In the genomic region with DNA sequence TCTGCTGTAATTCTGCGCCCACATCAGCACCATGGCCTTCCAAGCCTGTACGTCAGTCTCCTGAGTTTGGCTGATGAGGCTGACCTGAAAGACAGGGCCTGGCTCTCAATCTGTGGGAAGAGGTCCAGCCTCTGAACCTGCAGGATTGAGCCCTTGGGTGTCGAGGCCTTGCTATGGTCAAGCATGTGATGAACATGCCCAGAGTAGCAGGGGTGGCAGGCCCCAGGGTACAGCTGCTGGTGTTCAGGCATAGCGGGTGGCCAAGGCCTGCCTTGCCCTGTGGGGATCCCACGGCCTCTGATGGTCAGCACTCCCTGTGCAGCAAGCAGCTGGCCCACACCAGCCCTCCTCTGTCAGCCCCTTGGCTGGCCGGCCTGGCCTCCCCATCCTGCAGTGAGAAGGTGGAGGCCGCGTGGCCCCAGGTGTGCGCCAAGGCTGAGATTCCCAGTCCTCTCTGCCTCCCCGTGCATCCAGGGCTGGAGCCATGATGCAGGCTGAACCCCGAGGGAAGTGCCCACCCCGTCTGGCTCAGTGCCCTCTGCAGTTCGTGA, we compare ENCODE assay signal across 14 cellular contexts.
"Had no signal": no experiment of that assay in that cellular context is flagged by ENCODE, and none has a peak within 500 bp of the region (broad histone marks: within the 10 kb centered on the region; RNA-seq: fewer than 3 reads in every experiment).

No MANE protein-coding gene starts in this region.

- H3K27me3 Mint-ChIP-seq: activated T-helper 17 cell treated with anti-CD3 and anti-CD28 coated beads, Interleukin-2, amount 50 U/mL, for 72 hours; T-cell had no signal

- H3K27ac ChIP-seq: epithelial cell of prostate, psoas muscle, right lobe of liver, thyroid gland had no signal

- H3K9me3 ChIP-seq: psoas muscle, right lobe of liver, thyroid gland had no signal

- H3K4me3 Mint-ChIP-seq: activated T-helper 17 cell treated with anti-CD3 and anti-CD28 coated beads, Interleukin-2, amount 50 U/mL, for 72 hours; dendritic cell treated with granulocyte-macrophage colony-stimulating factor and Interleukin-4, amounts not matched to agents 40 ng/mL and 50 ng/mL, for 4 days; effector memory CD8-positive, alpha-beta T cell; immature natural killer cell; nephron; T-cell had no signal

- DNase-seq: anterior cingulate cortex; cerebellar nuclear complex; effector memory CD8-positive, alpha-beta T cell; immature natural killer cell; stimulated activated CD4-positive, alpha-beta T cell treated with anti-CD3 and anti-CD28 coated beads, Interleukin-1b, Interleukin-23, amount 100 ng/mL, for 48 hours; T-helper 9 cell; thyroid gland had no signal

- H3K36me3 Mint-ChIP-seq: immature natural killer cell, T-cell had no signal

- H3K4me3 ChIP-seq: psoas muscle, right lobe of liver, thyroid gland had no signal

- ATAC-seq: activated T-helper 17 cell treated with anti-CD3 and anti-CD28 coated beads, Interleukin-2, amount 50 U/mL, for 72 hours; effector memory CD8-positive, alpha-beta T cell; psoas muscle; right lobe of liver; T-cell had no signal

- H3K27ac Mint-ChIP-seq: activated T-helper 17 cell treated with anti-CD3 and anti-CD28 coated beads, Interleukin-2, amount 50 U/mL, for 72 hours; dendritic cell treated with granulocyte-macrophage colony-stimulating factor and Interleukin-4, amounts not matched to agents 40 ng/mL and 50 ng/mL, for 4 days; effector memory CD8-positive, alpha-beta T cell; immature natural killer cell; nephron; T-cell had no signal

- H3K36me3 ChIP-seq: right lobe of liver, thyroid gland had no signal

- H3K4me1 Mint-ChIP-seq: activated T-helper 17 cell treated with anti-CD3 and anti-CD28 coated beads, Interleukin-2, amount 50 U/mL, for 72 hours; immature natural killer cell had no signal

- H3K9me3 Mint-ChIP-seq: activated T-helper 17 cell treated with anti-CD3 and anti-CD28 coated beads, Interleukin-2, amount 50 U/mL, for 72 hours; dendritic cell treated with granulocyte-macrophage colony-stimulating factor and Interleukin-4, amounts not matched to agents 40 ng/mL and 50 ng/mL, for 4 days; immature natural killer cell; nephron; T-cell had no signal

- H3K27me3 ChIP-seq: right lobe of liver, thyroid gland had no signal

- H3K4me1 ChIP-seq: psoas muscle, right lobe of liver, thyroid gland had no signal
